ENCODE assay signal across 8 cellular contexts in the genomic region with DNA sequence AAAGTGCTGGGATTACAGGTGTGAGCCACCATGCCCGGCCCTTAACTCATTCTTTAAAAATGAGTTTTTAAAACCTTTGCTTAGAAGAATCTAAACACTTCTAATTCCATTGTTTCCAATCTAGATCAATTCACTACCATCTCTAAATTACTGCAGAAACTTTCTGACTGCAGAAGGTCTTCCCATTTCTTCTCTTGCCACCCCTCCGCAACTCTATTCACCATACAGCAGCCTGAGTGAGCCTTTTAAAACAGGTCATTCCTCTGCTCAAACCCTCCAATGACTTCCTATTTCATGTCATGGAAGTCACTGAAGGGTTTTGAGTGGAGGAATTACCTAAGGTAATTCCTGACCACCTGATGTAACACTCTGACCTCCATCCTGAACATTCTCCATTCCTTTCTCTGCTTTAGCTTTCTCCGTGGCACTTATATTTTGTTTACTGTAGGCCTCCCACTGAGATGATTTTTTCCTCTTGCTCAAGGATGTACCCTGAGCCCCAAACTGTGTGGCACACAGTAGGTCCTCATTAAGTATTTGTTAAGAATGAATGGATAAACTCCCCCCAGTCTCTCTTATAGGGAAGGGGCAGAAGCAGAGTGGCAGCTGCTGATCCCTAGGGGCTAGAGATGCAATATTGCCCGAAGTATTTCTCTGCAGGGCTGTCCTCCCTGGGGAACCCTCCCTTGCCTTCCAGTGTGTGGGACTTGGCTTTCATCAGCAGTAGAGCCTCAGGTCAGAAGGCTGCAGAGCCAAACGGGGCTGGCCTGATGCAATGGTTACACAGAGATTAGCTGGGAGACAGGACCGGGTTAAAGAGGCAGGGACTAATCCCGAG. TPM values are rescaled to one million over a fixed set of nuclear protein-coding genes. Genes with fewer than 3 reads are reported as not detected.
A peak's percentile ranks its signal among the peaks of the same experiment; 100 is the strongest.
DNase-seq lines count a peak whose midpoint lies in the region; ATAC-seq and TF ChIP-seq lines count a peak whose summit lies in the region.

No MANE protein-coding gene starts in this region.

- H3K4me3 Mint-ChIP-seq in glutamatergic neuron (ENCODE audit: unreplicated experiment) = peak overlapping the region; percentile 95

- peaks cover 24% of the 10 kb centered on the region for H3K4me1 Mint-ChIP-seq in glutamatergic neuron (ENCODE audit: low read depth, unreplicated experiment)

- TF ChIP-seq CTCF in AG04450 (IDR thresholded peaks at IDR 0.05; ENCODE audit: low read depth, low read length) = no peak
- TF ChIP-seq CTCF in glutamatergic neuron (IDR thresholded peaks at IDR 0.05; ENCODE audit: partially characterized antibody, unreplicated experiment) = no peak

- peaks cover 43% of the 10 kb centered on the region for H3K4me1 ChIP-seq in rectal smooth muscle tissue (ENCODE audit: control insufficient read depth, insufficient read depth, low read length)

- H3K27me3 ChIP-seq in AG04450 (ENCODE audit: control insufficient read depth, insufficient read depth, low read length) (no peaks in the 10 kb centered on the region), rectal smooth muscle tissue (ENCODE audit: control insufficient read depth, insufficient read depth, low read length) (no peaks in the 10 kb centered on the region)

- H3K4me3 ChIP-seq in AG04450 (ENCODE audit: low read depth, low read length) = peak overlapping the region; percentile 100
- peak overlapping the region; percentile 94 for H3K4me3 ChIP-seq in rectal smooth muscle tissue (ENCODE audit: low read length)

- POLR2A ChIA-PET in AG04450 (lab: Yijun Ruan, JAX) = interaction anchor here (1.0 to 1.5 kb wide), 2 partner anchors 44 to 60 kb away, joined by 3 to 4 read pairs; no protein-coding TSS in a partner anchor

- H3K9me3 ChIP-seq in AG04450 (ENCODE audit: control insufficient read depth, insufficient read depth, low read length) = peaks cover 5% of the 10 kb centered on the region; the same call in 1 of the 2 replicates

- peaks cover 29% of the 10 kb centered on the region for H3K36me3 ChIP-seq in rectal smooth muscle tissue (ENCODE audit: control insufficient read depth, insufficient read depth, low read length)

- peaks cover 7% of the 10 kb centered on the region for H3K36me3 Mint-ChIP-seq in glutamatergic neuron (ENCODE audit: unreplicated experiment)

- H3K27ac Mint-ChIP-seq in glutamatergic neuron (ENCODE audit: unreplicated experiment) = peak overlapping the region; percentile 91

- H3K27ac ChIP-seq in AG04450 (ENCODE audit: low read depth, low read length) = peak overlapping the region; percentile 98
- H3K27ac ChIP-seq in rectal smooth muscle tissue (ENCODE audit: low read depth, low read length) = peak overlapping the region; percentile 97

- H3K9ac ChIP-seq in rectal smooth muscle tissue (ENCODE audit: low read length) = peak overlapping the region; percentile 98

- DNase-seq in AG04450 (ENCODE audit: low read depth, low spot score) (no peak), HK-2 (ENCODE audit: unreplicated experiment) (peak; percentile 40), glutamatergic neuron (peak; percentile 78), NCI-H446 (lab: John Stamatoyannopoulos, UW) (no peak), ureter (ENCODE audit: low spot score) (no peak)
- peak; percentile 66 for DNase-seq in activated CD8-positive, alpha-beta memory T cell treated with anti-CD3 and anti-CD28 coated beads, Interleukin-2, amount 50 U/mL, for 48 hours

- no peak for ATAC-seq in HG03565 (IDR thresholded peaks at IDR 0.05; ENCODE audit: unreplicated experiment)

- CTCF ChIA-PET in AG04450 (lab: Charles Lee) = interaction anchor here (1.0 kb wide), 1 partner anchor 60 kb away, joined by 4 read pairs; a partner anchor contains a TSS

- peaks cover 43% of the 10 kb centered on the region for H3K9me3 Mint-ChIP-seq in glutamatergic neuron (ENCODE audit: unreplicated experiment)

- H3K27me3 Mint-ChIP-seq in glutamatergic neuron (ENCODE audit: unreplicated experiment) = peaks cover 30% of the 10 kb centered on the region

RNA-seq across cellular contexts. Expression of a gene that starts 1.2 kb away (rescaled TPM):
- 64.9 and 69.0 TPM in 2 replicates for polyA plus RNA-seq in AG04450 (2011; rRNA removed)
- 28.6 and 30.8 TPM in 2 replicates for polyA minus RNA-seq in AG04450 (2011; rRNA and poly(A)+ RNA removed)
- total RNA-seq in glutamatergic neuron (ENCODE audit: unreplicated experiment) = 70.9 TPM
- 30.8 TPM for total RNA-seq in ureter

RNA-seq across cellular contexts. Expression of a gene that starts 3.5 kb away (rescaled TPM):
- polyA plus RNA-seq in AG04450 (2011; rRNA removed) = 3.3 and 4.9 TPM in 2 replicates
- polyA minus RNA-seq in AG04450 (2011; rRNA and poly(A)+ RNA removed) = 7.4 and 7.5 TPM in 2 replicates
- total RNA-seq in glutamatergic neuron (ENCODE audit: unreplicated experiment) (108 TPM), ureter (177 TPM)

RNA-seq across cellular contexts. Expression of a gene that starts 27.9 kb away (rescaled TPM):
- polyA plus RNA-seq in AG04450 (2011; rRNA removed) = 146 and 160 TPM in 2 replicates
- polyA minus RNA-seq in AG04450 (2011; rRNA and poly(A)+ RNA removed) = 125 and 146 TPM in 2 replicates
- total RNA-seq in glutamatergic neuron (ENCODE audit: unreplicated experiment) (484 TPM), ureter (104 TPM)

RNA-seq across cellular contexts. Expression of a gene that starts 30.7 kb away (rescaled TPM):
- polyA plus RNA-seq in AG04450 (2011; rRNA removed) = 0.38 and 0.45 TPM in 2 replicates
- polyA minus RNA-seq in AG04450 (2011; rRNA and poly(A)+ RNA removed) = 0.52 and 0.97 TPM in 2 replicates
- 314 TPM for total RNA-seq in glutamatergic neuron (ENCODE audit: unreplicated experiment)
- total RNA-seq in ureter = 0.99 TPM

RNA-seq across cellular contexts. Expression of a gene that starts 31.3 kb away (rescaled TPM):
- polyA plus RNA-seq in AG04450 (2011; rRNA removed) = 236 and 252 TPM in 2 replicates
- polyA minus RNA-seq in AG04450 (2011; rRNA and poly(A)+ RNA removed) = 230 and 259 TPM in 2 replicates
- total RNA-seq in glutamatergic neuron (ENCODE audit: unreplicated experiment) = 870 TPM
- 327 TPM for total RNA-seq in ureter

Comparison
In these comparisons a context has a peak if more than half of its experiments do, and no peak if none do; other contexts are left out.
1. DNase-seq: peak in HK-2 (single experiment), activated CD8-positive, alpha-beta memory T cell treated with anti-CD3 and anti-CD28 coated beads, Interleukin-2, amount 50 U/mL, for 48 hours (single experiment) and glutamatergic neuron (single experiment); none in AG04450 (single experiment), NCI-H446 (0 of 2) and ureter (single experiment).